ENCODE assay signal across 5 cellular contexts in genomic region chr3:183570191-183570590, GRCh38. TPM values are rescaled to one million over a fixed set of nuclear protein-coding genes. Genes with fewer than 3 reads are reported as not detected.
"Had no signal": no experiment of that assay in that cellular context is flagged by ENCODE, and none has a peak within 500 bp of the region (broad histone marks: within the 10 kb centered on the region; RNA-seq: fewer than 3 reads in every experiment).

No MANE protein-coding gene starts in this region.

RNA-seq across cellular contexts. Expression of gene KLHL6, which starts 14.7 kb away (rescaled TPM):
- total RNA-seq: LHCN-M2, MCF 10A, NCI-H460, RPMI7951, SJCRH30 had no signal
